ENCODE assay signal across 11 cellular contexts in genomic region chr6:7172605-7173185, GRCh38.
A peak's percentile ranks its signal among the peaks of the same experiment; 100 is the strongest.
DNase-seq lines count a peak whose midpoint lies in the region; ATAC-seq and TF ChIP-seq lines count a peak whose summit lies in the region.
"Had no signal": no experiment of that assay in that cellular context is flagged by ENCODE, and none has a peak within 500 bp of the region (broad histone marks: within the 10 kb centered on the region; RNA-seq: fewer than 3 reads in every experiment).

No MANE protein-coding gene starts in this region.

- intact Hi-C loops in dendritic cell treated with granulocyte-macrophage colony-stimulating factor and Interleukin-4, amounts not matched to agents 40 ng/mL and 50 ng/mL, for 4 days (cut with micrococcal nuclease), result no loop called here

- no peak for ATAC-seq in memory B cell (ENCODE audit: low read depth)
- ATAC-seq: left lobe of liver had no signal

- H2AFZ ChIP-seq in ACC112 (ENCODE audit: low read length, unreplicated experiment), result no peak overlapping the region

- H3K9me3 Mint-ChIP-seq in dendritic cell treated with granulocyte-macrophage colony-stimulating factor and Interleukin-4, amounts not matched to agents 40 ng/mL and 50 ng/mL, for 4 days, result no peaks in the 10 kb centered on the region
- H3K9me3 Mint-ChIP-seq in memory B cell, result no peaks in the 10 kb centered on the region

- peaks cover 64% of the 10 kb centered on the region for H3K4me1 Mint-ChIP-seq in dendritic cell treated with granulocyte-macrophage colony-stimulating factor and Interleukin-4, amounts not matched to agents 40 ng/mL and 50 ng/mL, for 4 days (ENCODE audit: low read depth)
- H3K4me1 Mint-ChIP-seq in memory B cell, result peaks cover 32% of the 10 kb centered on the region

- peaks cover 72% of the 10 kb centered on the region for H3K36me3 Mint-ChIP-seq in dendritic cell treated with granulocyte-macrophage colony-stimulating factor and Interleukin-4, amounts not matched to agents 40 ng/mL and 50 ng/mL, for 4 days (ENCODE audit: low read depth)
- peaks cover 4% of the 10 kb centered on the region for H3K36me3 Mint-ChIP-seq in memory B cell

- no peak overlapping the region for H3K4me3 Mint-ChIP-seq in dendritic cell treated with granulocyte-macrophage colony-stimulating factor and Interleukin-4, amounts not matched to agents 40 ng/mL and 50 ng/mL, for 4 days
- H3K4me3 Mint-ChIP-seq in memory B cell, result no peak overlapping the region

- no peaks in the 10 kb centered on the region for H3K36me3 ChIP-seq in ACC112 (ENCODE audit: insufficient read depth, low read length)

- H3K4me1 ChIP-seq in ACC112 (ENCODE audit: control insufficient read depth, insufficient read depth, low read length, unreplicated experiment), result peaks cover 29% of the 10 kb centered on the region

- no peak overlapping the region for H3K4me3 ChIP-seq in ACC112 (ENCODE audit: low read depth, low read length)
- no peak overlapping the region for H3K4me3 ChIP-seq in HL-60 (replicated peaks; ENCODE audit: insufficient read depth, low read length)

- DNase-seq in HL-60 (ENCODE audit: low read depth in 1 of 2, low spot score in 1 of 2) (no peak), memory B cell (ENCODE audit: low spot score in 2 of 2) (no peak), NCI-H1930 (lab: John Stamatoyannopoulos, UW) (no peak), NCI-H2081 (lab: John Stamatoyannopoulos, UW) (no peak), DMS 273 treated with DMSO at 0.1 percent for 48 hours (lab: John Stamatoyannopoulos, UW) (no peak)
- DNase-seq in activated effector memory CD4-positive, alpha-beta T cell treated with anti-CD3 and anti-CD28 coated beads, Interleukin-2, amount 50 U/mL, for 16 hours, result no peak
- DNase-seq: NCI-H1436, substantia nigra had no signal

- H3K79me2 ChIP-seq in ACC112 (ENCODE audit: control insufficient read depth, insufficient read depth, low read length, unreplicated experiment), result peaks cover 82% of the 10 kb centered on the region

- H3K27ac Mint-ChIP-seq in dendritic cell treated with granulocyte-macrophage colony-stimulating factor and Interleukin-4, amounts not matched to agents 40 ng/mL and 50 ng/mL, for 4 days, result peak overlapping the region; percentile 43
- peak overlapping the region; percentile 62 for H3K27ac Mint-ChIP-seq in memory B cell

- peak overlapping the region; percentile 69 for H3K27ac ChIP-seq in ACC112 (ENCODE audit: low read depth, low read length)
- peak overlapping the region; percentile 12; the same call in 1 of the 2 replicates for H3K27ac ChIP-seq in HL-60 (replicated peaks)

- no peaks in the 10 kb centered on the region for H3K27me3 Mint-ChIP-seq in dendritic cell treated with granulocyte-macrophage colony-stimulating factor and Interleukin-4, amounts not matched to agents 40 ng/mL and 50 ng/mL, for 4 days
- H3K27me3 Mint-ChIP-seq in memory B cell, result no peaks in the 10 kb centered on the region

- no peaks in the 10 kb centered on the region for H3K27me3 ChIP-seq in ACC112 (ENCODE audit: insufficient read depth, low read length)
- no peaks in the 10 kb centered on the region for H3K27me3 ChIP-seq in HL-60 (ENCODE audit: insufficient read depth, poor library complexity, severe bottlenecking)

- no peak for TF ChIP-seq CTCF in HL-60 (IDR thresholded peaks at IDR 0.05; ENCODE audit: insufficient read depth, low read length)
